ENCODE assay signal across 7 cellular contexts in genomic region chr10:24383681-24384106, GRCh38.
DNase-seq lines count a peak whose midpoint lies in the region; ATAC-seq and TF ChIP-seq lines count a peak whose summit lies in the region.

No MANE protein-coding gene starts in this region.

- H3K9ac ChIP-seq in ES-I3 (ENCODE audit: low read depth, low read length) (peak overlapping the region; percentile 7; the same call in 1 of the 2 replicates), mammary epithelial cell (ENCODE audit: insufficient read depth, low read length) (peak overlapping the region; percentile 91)

- dilution Hi-C loops in mammary epithelial cell (cut with HindIII; ENCODE audit: low sequenced_read_pairs), result no loop called here

- peak overlapping the region; percentile 77 for H2AFZ ChIP-seq in mammary epithelial cell (ENCODE audit: low read depth, low read length)

- peaks cover 5% of the 10 kb centered on the region for H3K79me2 ChIP-seq in mammary epithelial cell (ENCODE audit: insufficient read depth, low read length)

- peak overlapping the region; percentile 100 for H3K27ac ChIP-seq in mammary epithelial cell (ENCODE audit: insufficient read depth, low read depth, low read length)

- no peaks in the 10 kb centered on the region for H4K20me1 ChIP-seq in mammary epithelial cell (ENCODE audit: insufficient read depth, low read length)

- H3K4me1 ChIP-seq in ES-I3 (ENCODE audit: insufficient read depth, low read length) (peaks cover 31% of the 10 kb centered on the region), mammary epithelial cell (ENCODE audit: insufficient read depth, low read length) (peaks cover 42% of the 10 kb centered on the region)

- CTCF ChIA-PET in mammary epithelial cell (lab: Charles Lee; ENCODE audit: low non-redundant PET), result interaction anchor here (0.6 to 0.9 kb wide), 2 partner anchors 121 to 174 kb away, joined by 3 to 4 read pairs; no protein-coding TSS in a partner anchor

- no peaks in the 10 kb centered on the region for H3K27me3 ChIP-seq in mammary epithelial cell (ENCODE audit: insufficient read depth, low read length)

- ATAC-seq in GM19395 (IDR thresholded peaks at IDR 0.05; ENCODE audit: unreplicated experiment), result peak; percentile 85
- peak; percentile 85 for ATAC-seq in HG03342 (IDR thresholded peaks at IDR 0.05; ENCODE audit: unreplicated experiment)

- no peaks in the 10 kb centered on the region for H3K36me3 ChIP-seq in ES-I3 (ENCODE audit: insufficient read depth, low read length)
- peaks cover 2% of the 10 kb centered on the region for H3K36me3 ChIP-seq in mammary epithelial cell (ENCODE audit: insufficient read depth, low read length)

- H3K4me2 ChIP-seq in mammary epithelial cell (ENCODE audit: insufficient read depth, low read depth, low read length), result peak overlapping the region; percentile 88

- DNase-seq in NOMO-1 treated with dmso at 0.1 percent for 144 hours (lab: John Stamatoyannopoulos, UW; ENCODE audit: unreplicated experiment), result peak; percentile 71
- DNase-seq in mammary epithelial cell, result peak; percentile 98
- DNase-seq in kidney tubule cell (ENCODE audit: low spot score), result peak; percentile 98
- DNase-seq in stimulated activated CD8-positive, alpha-beta memory T cell treated with anti-CD3 and anti-CD28 coated beads, Interleukin-15, amount 100 ng/mL, for 48 hours (ENCODE audit: low read depth in 2 of 2), result peak; percentile 35 to 37

- H3K4me3 ChIP-seq in mammary epithelial cell (replicated peaks in 1 of 3; ENCODE audit: insufficient read depth in 1 of 3, low read depth in 2 of 3, low read length in 3 of 3), result peak overlapping the region; percentile 28 to 39 (median 33)

- TF ChIP-seq CTCF in mammary epithelial cell (conservative IDR thresholded peaks at IDR 0.05 in 1 of 2, IDR thresholded peaks at IDR 0.05 in 1 of 2; ENCODE audit: extremely low read depth in 1 of 2, insufficient read depth in 1 of 2, low read depth in 1 of 2, low read length in 2 of 2), result peak; percentile 43 to 68

- no TSS peak for BruUV-seq in mammary epithelial cell (replicated peaks; lab: Mats Ljungman, UMichigan)

- in situ Hi-C loops in mammary epithelial cell (cut with MboI; ENCODE audit: low sequenced_read_pairs in 2 of 2), result no loop called here

- 5% methylated on average over 6 of the region's 10 CpGs for WGBS in mammary epithelial cell (ENCODE audit: low coverage, missing lambda C conversion rate)

- intact Hi-C loops in mammary epithelial cell (cut with micrococcal nuclease), result loop anchor here (1.0 kb wide), 3 partner anchors 45 to 120 kb away; no protein-coding TSS in a partner anchor

- H3K9me3 ChIP-seq in ES-I3 (ENCODE audit: control insufficient read depth, insufficient read depth, low read length) (no peaks in the 10 kb centered on the region), mammary epithelial cell (replicated peaks; ENCODE audit: insufficient read depth, low read length) (no peaks in the 10 kb centered on the region)

Comparison
In these comparisons a context has a peak if more than half of its experiments do, and no peak if none do; other contexts are left out.
1. Peak in every context shown above with its lines: DNase-seq, ATAC-seq, H3K4me3 ChIP-seq and H3K27ac ChIP-seq.
2. DNase-seq: peak in every context shown above with its lines; median percentile 98 in mammary epithelial cell; 98 in kidney tubule cell; 71 in NOMO-1 treated with dmso at 0.1 percent for 144 hours; 36 in stimulated activated CD8-positive, alpha-beta memory T cell treated with anti-CD3 and anti-CD28 coated beads, Interleukin-15, amount 100 ng/mL, for 48 hours.